Comparison of ENCODE assay signal across 1 cellular context in genomic region chr6:160328447-160328846, GRCh38.
TF ChIP-seq lines count a peak whose summit lies in the region.

No MANE protein-coding gene starts in this region.

TF ChIP-seq in GM23338, 12 proteins besides CTCF, POLR2A, EP300 and RAD21 (continued from another document):
- TF ChIP-seq EZH2 (IDR thresholded peaks at IDR 0.05; ENCODE audit: low read depth, unreplicated experiment) (no peak), POLR2AphosphoS5 (IDR thresholded peaks at IDR 0.05; ENCODE audit: low read depth) (no peak), STAT1 (IDR thresholded peaks at IDR 0.05; ENCODE audit: unreplicated experiment) (no peak), EZH2phosphoT487 (IDR thresholded peaks at IDR 0.05; ENCODE audit: unreplicated experiment) (no peak), ZNF331 (CRISPR knock-in tag; IDR thresholded peaks at IDR 0.05; ENCODE audit: low read depth) (no peak), REST (IDR thresholded peaks at IDR 0.05; ENCODE audit: unreplicated experiment) (no peak), NANOG (IDR thresholded peaks at IDR 0.05; ENCODE audit: borderline replicate concordance) (no peak), JUNB (IDR thresholded peaks at IDR 0.05; ENCODE audit: unreplicated experiment) (no peak), ZNF114 (CRISPR knock-in tag; IDR thresholded peaks at IDR 0.05) (no peak)
